ENCODE assay signal across 1 cellular context in the genomic region with DNA sequence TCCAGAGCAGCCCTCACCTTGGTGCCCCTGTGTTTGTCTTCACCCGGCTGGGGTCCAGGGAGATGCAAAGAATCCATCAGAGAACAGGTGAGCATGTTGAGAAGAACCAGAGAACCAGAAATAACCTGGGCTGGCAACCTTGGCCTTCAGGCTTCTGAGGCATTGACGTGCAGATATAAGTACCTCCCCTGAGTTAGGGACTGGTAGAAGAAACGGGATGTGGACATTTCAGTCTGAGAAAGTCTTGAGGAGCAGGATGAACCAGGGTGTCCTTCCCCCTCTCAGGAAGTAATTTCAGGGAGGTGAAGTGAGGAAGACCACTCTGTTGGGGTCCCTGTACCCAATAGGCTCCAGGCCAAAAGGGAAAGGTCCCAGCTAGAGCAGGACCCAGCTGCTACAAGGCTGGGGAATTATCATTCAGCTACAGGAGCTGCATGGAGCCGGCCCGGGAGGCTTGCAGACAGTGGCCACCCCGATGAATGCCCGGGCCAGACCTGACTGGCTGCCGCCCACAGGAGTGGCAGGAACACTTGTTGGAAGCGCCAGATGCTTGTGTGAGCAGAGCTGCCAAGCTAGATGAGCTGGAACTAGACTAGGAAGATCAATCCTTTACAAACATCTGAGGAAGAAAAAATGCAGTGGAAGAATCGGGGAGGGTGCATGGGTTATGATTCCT.
A peak's percentile ranks its signal among the peaks of the same experiment; 100 is the strongest.
TF ChIP-seq lines count a peak whose summit lies in the region.

No MANE protein-coding gene starts in this region.

TF ChIP-seq in K562, 482 proteins besides CTCF, POLR2A, EP300 and RAD21:
- TF ChIP-seq FOXM1 (IDR thresholded peaks at IDR 0.05; ENCODE audit: low read depth) (no peak), FOXM1 (CRISPR knock-in tag; IDR thresholded peaks at IDR 0.05; ENCODE audit: low read depth) (no peak), YBX1 (IDR thresholded peaks at IDR 0.05) (no peak), ZNF197 (CRISPR knock-in tag; IDR thresholded peaks at IDR 0.05; ENCODE audit: low read depth) (no peak), NRF1 (conservative IDR thresholded peaks at IDR 0.05 in 1 of 2, IDR thresholded peaks at IDR 0.05 in 1 of 2) (0 out of 4 replicates have a peak, but pooled peaks of 1 of the 2 experiments have one; percentile 1), MEF2D (tag; conservative IDR thresholded peaks at IDR 0.05; ENCODE audit: low read depth) (0 out of 2 replicates have a peak, but pooled peaks have one; percentile 14), ZNF143 (CRISPR knock-in tag; IDR thresholded peaks at IDR 0.05) (peak; percentile 48; the same call in 1 of the 2 replicates), ETV1 (tag; conservative IDR thresholded peaks at IDR 0.05; ENCODE audit: low read depth) (0 out of 2 replicates have a peak, but pooled peaks have one; percentile 0)
